1 cellular context compared by ENCODE assay signal in the genomic region with DNA sequence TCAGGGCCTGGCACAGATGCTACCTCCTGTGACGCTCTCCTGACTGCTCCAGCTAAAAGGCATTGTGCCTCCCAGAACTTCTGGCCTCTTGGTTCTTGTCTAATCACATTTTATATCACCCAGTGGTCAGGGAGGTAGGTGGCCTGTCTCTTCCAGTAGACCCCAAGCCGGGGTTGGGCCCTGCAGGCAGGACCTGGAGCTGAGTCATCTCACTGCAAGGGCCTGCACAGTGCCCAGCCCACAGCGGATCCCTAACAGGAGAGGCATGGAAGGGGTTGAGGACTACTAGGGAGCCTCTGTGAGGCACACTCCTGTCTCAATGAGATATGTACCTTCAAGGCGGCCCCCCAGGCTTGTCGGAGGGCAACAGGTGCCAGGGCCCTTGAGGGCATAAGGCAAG.
TF ChIP-seq lines count a peak whose summit lies in the region.

No MANE protein-coding gene starts in this region.

TF ChIP-seq in endothelial cell of umbilical vein, 7 proteins besides CTCF, POLR2A, EP300 and RAD21:
- TF ChIP-seq MYC (IDR thresholded peaks at IDR 0.05; ENCODE audit: low read depth, low read length) (no peak), GATA2 (IDR thresholded peaks at IDR 0.05; ENCODE audit: insufficient read depth, insufficient read length, low read depth, low read length) (no peak), FOS (IDR thresholded peaks at IDR 0.05; ENCODE audit: borderline replicate concordance, insufficient read depth, low read length) (no peak), EZH2 (IDR thresholded peaks at IDR 0.05; ENCODE audit: borderline replicate concordance, low read depth, low read length, severe bottlenecking) (no peak), POLR2AphosphoS5 (IDR thresholded peaks at IDR 0.05; ENCODE audit: insufficient read depth, low read depth, low read length) (no peak), JUN (IDR thresholded peaks at IDR 0.05; ENCODE audit: borderline replicate concordance, insufficient read depth, insufficient read length, low read depth) (no peak)
- TF ChIP-seq, protein P1, sequence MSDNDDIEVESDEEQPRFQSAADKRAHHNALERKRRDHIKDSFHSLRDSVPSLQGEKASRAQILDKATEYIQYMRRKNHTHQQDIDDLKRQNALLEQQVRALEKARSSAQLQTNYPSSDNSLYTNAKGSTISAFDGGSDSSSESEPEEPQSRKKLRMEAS (IDR thresholded peaks at IDR 0.05; ENCODE audit: insufficient read depth, insufficient read length) = no peak
